Comparison of ENCODE assay signal across 9 cellular contexts in the genomic region with DNA sequence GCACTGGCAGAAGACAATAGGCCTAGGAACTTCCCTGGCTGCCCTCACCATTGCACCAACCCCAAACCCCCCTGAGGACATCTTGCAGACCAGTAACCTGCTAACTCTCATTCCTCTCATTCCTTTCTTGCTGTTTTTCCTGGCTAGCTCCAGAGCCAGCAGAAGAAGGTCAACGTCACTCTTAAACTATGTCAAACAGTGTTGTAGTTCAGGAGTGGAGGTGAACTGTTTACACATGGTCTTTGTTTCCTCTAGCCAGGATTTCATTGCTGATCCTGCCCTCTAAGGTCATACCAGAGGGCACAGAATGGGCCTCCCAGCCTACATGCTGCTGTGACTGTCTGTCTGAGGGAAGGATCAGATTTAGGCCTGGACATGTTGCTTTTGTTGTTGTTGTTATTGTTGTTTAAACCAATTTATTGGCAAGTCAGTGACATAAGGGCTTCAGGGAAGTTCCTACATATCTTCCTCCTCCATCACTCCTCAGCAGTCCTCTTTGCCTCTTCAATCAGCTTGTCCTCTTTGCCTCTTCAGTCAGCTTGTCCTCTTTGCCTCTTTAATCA.
DNase-seq lines count a peak whose midpoint lies in the region; ATAC-seq and TF ChIP-seq lines count a peak whose summit lies in the region.
"Had no signal": no experiment of that assay in that cellular context is flagged by ENCODE, and none has a peak within 500 bp of the region (broad histone marks: within the 10 kb centered on the region; RNA-seq: fewer than 3 reads in every experiment).

No MANE protein-coding gene starts in this region.

- ATAC-seq in SK-N-SH treated with all-trans-retinoic acid at 6 μM for 48 hours: peak; percentile 95
- ATAC-seq in HG03432 (IDR thresholded peaks at IDR 0.05; ENCODE audit: unreplicated experiment): no peak

- H4K91ac ChIP-seq in trophoblast cell (ENCODE audit: low read depth, low read length): peak overlapping the region; percentile 68

- peak overlapping the region; percentile 97 for H2BK120ac ChIP-seq in trophoblast cell (ENCODE audit: insufficient read depth, low read length, poor library complexity)

- no peaks in the 10 kb centered on the region for H3K36me3 ChIP-seq in trophoblast cell (ENCODE audit: control insufficient read depth in 1 of 2, insufficient read depth in 2 of 2, low read length in 2 of 2)
- H3K36me3 ChIP-seq in testis (ENCODE audit: low read depth, missing control alignments): no peaks in the 10 kb centered on the region

- H3K23ac ChIP-seq in trophoblast cell (ENCODE audit: low read length): no peak overlapping the region

- H3K4me2 ChIP-seq in trophoblast cell (ENCODE audit: low read length): no peak overlapping the region

- H3K9me3 ChIP-seq in trophoblast cell (ENCODE audit: insufficient read depth, low read depth, low read length) (no peaks in the 10 kb centered on the region), testis (no peaks in the 10 kb centered on the region)

- no peaks in the 10 kb centered on the region for H3K27me3 ChIP-seq in trophoblast cell (ENCODE audit: insufficient read depth, low read length)
- no peaks in the 10 kb centered on the region for H3K27me3 ChIP-seq in testis

- H3K18ac ChIP-seq in trophoblast cell (ENCODE audit: low read length): no peak overlapping the region

- peak overlapping the region; percentile 95 for H3K27ac ChIP-seq in trophoblast cell (ENCODE audit: low read depth, low read length)
- no peak overlapping the region for H3K27ac ChIP-seq in testis

- TF ChIP-seq POLR2A in testis (IDR thresholded peaks at IDR 0.05): no peak

- H3K79me1 ChIP-seq in trophoblast cell (ENCODE audit: low read length): peaks cover 40% of the 10 kb centered on the region

- peak overlapping the region; percentile 19 for H3K4ac ChIP-seq in trophoblast cell (ENCODE audit: low read depth, low read length)

- no peak overlapping the region for H2AK5ac ChIP-seq in trophoblast cell (ENCODE audit: low read length)

- no peak overlapping the region for H3K4me3 ChIP-seq in trophoblast cell (ENCODE audit: low read depth, low read length)
- no peak overlapping the region for H3K4me3 ChIP-seq in testis

- H2BK12ac ChIP-seq in trophoblast cell (ENCODE audit: low read length): peak overlapping the region; percentile 40

- peak overlapping the region; percentile 71 for H2BK5ac ChIP-seq in trophoblast cell (ENCODE audit: low read depth, low read length, poor library complexity)

- intact Hi-C loops in testis (cut with DNase I; ENCODE audit: low total_unique reads): no loop called here

- H4K12ac ChIP-seq in trophoblast cell (ENCODE audit: low read depth, low read length): no peak overlapping the region

- no peak overlapping the region for H2AFZ ChIP-seq in trophoblast cell (ENCODE audit: insufficient read depth, low read length, poor library complexity)

- H3K4me1 ChIP-seq in trophoblast cell (ENCODE audit: control insufficient read depth in 1 of 2, insufficient read depth in 2 of 2, low read length in 2 of 2) (peaks cover 16 to 33% of the 10 kb centered on the region in 2 experiments), testis (peaks cover 10% of the 10 kb centered on the region)

- peak; percentile 67 for DNase-seq in Daoy (ENCODE audit: low read depth)
- DNase-seq in glomerular visceral epithelial cell (ENCODE audit: extremely low spot score): peak; percentile 86
- DNase-seq in trophoblast cell: peak; percentile 90 to 97
- no peak for DNase-seq in testis
- DNase-seq in RPMI8226: no peak
- DNase-seq in activated CD4-positive, alpha-beta T cell treated with anti-CD3 and anti-CD28 coated beads for 48 hours: no peak
- DNase-seq: NCI-H1417 had no signal

- no peak overlapping the region for H3K9ac ChIP-seq in trophoblast cell (ENCODE audit: low read length)

- TF ChIP-seq CTCF in testis (IDR thresholded peaks at IDR 0.05): no peak

- no CpG with 5 or more reads among the region's 1 CpG for WGBS in trophoblast cell (ENCODE audit: extremely low coverage, insufficient coverage, insufficient read length)
- WGBS in testis, 2 donors: 32 to 63% methylated on average over 1 of the region's 1 CpG

- peak overlapping the region; percentile 49 for H4K8ac ChIP-seq in trophoblast cell (ENCODE audit: low read depth, low read length)

- H3K14ac ChIP-seq in trophoblast cell (ENCODE audit: low read length): peak overlapping the region; percentile 40

- H3K79me2 ChIP-seq in trophoblast cell (ENCODE audit: control insufficient read depth, insufficient read depth, low read length, poor library complexity): peaks cover 3% of the 10 kb centered on the region

TF ChIP-seq in SK-N-SH treated with all-trans-retinoic acid at 6 μM for 48 hours, 23 proteins besides CTCF, POLR2A, EP300 and RAD21:
- TF ChIP-seq, protein P1, sequence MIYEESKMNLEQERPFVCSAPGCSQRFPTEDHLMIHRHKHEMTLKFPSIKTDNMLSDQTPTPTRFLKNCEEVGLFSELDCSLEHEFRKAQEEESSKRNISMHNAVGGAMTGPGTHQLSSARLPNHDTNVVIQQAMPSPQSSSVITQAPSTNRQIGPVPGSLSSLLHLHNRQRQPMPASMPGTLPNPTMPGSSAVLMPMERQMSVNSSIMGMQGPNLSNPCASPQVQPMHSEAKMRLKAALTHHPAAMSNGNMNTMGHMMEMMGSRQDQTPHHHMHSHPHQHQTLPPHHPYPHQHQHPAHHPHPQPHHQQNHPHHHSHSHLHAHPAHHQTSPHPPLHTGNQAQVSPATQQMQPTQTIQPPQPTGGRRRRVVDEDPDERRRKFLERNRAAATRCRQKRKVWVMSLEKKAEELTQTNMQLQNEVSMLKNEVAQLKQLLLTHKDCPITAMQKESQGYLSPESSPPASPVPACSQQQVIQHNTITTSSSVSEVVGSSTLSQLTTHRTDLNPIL (CRISPR knock-in tag; IDR thresholded peaks at IDR 0.05; ENCODE audit: low read depth): no peak
- 0 out of 2 replicates have a peak, but pooled peaks have one; percentile 3 for TF ChIP-seq CSDC2 (CRISPR knock-in tag; IDR thresholded peaks at IDR 0.05)
- TF ChIP-seq ISL1 (CRISPR knock-in tag; IDR thresholded peaks at IDR 0.05): peak; percentile 32; the same call in 1 of the 2 replicates
TF ChIP-seq in SK-N-SH treated with all-trans-retinoic acid at 6 μM for 48 hours: peak in this region for 2.

Comparison
In these comparisons a context has a peak if more than half of its experiments do, and no peak if none do; other contexts are left out.
1. DNase-seq: peak in Daoy (single experiment), glomerular visceral epithelial cell (single experiment) and trophoblast cell (2 of 2); none in testis (single experiment), RPMI8226 (single experiment) and activated CD4-positive, alpha-beta T cell treated with anti-CD3 and anti-CD28 coated beads for 48 hours (single experiment).